ENCODE assay signal across 8 cellular contexts in the genomic region with DNA sequence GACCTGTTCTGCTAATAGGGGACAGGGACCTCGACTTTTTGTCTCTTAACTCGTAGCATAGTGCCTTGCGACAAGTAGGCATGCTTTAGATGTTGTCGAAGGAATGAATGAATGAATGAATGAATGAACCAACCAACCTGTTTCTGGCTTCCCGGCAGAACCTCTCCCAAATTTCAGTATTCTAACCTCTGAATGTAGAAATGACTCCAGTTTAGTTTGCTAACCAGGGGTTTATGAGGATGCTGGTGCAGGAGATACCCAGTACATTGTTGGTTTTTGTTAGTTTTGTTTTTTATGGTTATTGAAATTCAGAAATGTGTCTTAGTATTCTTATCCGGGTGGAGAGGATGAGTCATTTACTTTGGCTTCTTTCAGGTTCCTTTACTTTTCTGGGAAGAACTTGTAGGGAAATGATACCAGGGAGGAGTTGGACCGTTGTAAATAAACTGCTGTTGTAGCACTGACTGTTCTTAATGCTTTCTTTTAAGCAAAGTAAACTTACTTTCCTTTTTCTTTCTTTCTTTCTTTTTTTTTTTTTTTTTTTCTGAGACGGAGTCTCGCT. TPM values are rescaled to one million over a fixed set of nuclear protein-coding genes. Genes with fewer than 3 reads are reported as not detected.
A peak's percentile ranks its signal among the peaks of the same experiment; 100 is the strongest.
DNase-seq lines count a peak whose midpoint lies in the region; ATAC-seq and TF ChIP-seq lines count a peak whose summit lies in the region.

No MANE protein-coding gene starts in this region.

- H3K36me3 ChIP-seq in SK-N-MC (ENCODE audit: insufficient read depth, low read length) = peaks cover 5% of the 10 kb centered on the region

- H3K27ac ChIP-seq in SK-N-MC = peak overlapping the region; percentile 47; the same call in 1 of the 2 replicates

- no peak for TF ChIP-seq CTCF in fibroblast of pulmonary artery (IDR thresholded peaks at IDR 0.05; ENCODE audit: low read length, missing control alignments)

- H3K9me3 ChIP-seq in SK-N-MC (ENCODE audit: low read depth, low read length) = no peaks in the 10 kb centered on the region

- ATAC-seq in GM19467 (IDR thresholded peaks at IDR 0.05; ENCODE audit: unreplicated experiment) = peak; percentile 2

- in situ Hi-C loops in G401 (cut with HindIII; ENCODE audit: low sequenced_read_pairs) = no loop called here

- DNase-seq in SK-N-MC (ENCODE audit: low read depth, low spot score) = no peak
- peak; percentile 48 for DNase-seq in fibroblast of pulmonary artery (ENCODE audit: low read depth)
- DNase-seq in skeletal muscle cell (ENCODE audit: low read depth) = no peak
- DNase-seq in effector CD4-positive, alpha-beta T cell = no peak
- DNase-seq in G401 (ENCODE audit: low spot score) = no peak
- no peak for DNase-seq in activated gamma-delta T cell (lab: John Stamatoyannopoulos, UW)
- no peak for DNase-seq in NCI-H524 treated with DMSO at 0.1 percent for 48 hours (lab: John Stamatoyannopoulos, UW)

- H3K4me3 ChIP-seq in SK-N-MC (peak overlapping the region; percentile 92), fibroblast of pulmonary artery (replicated peaks; ENCODE audit: low read depth, low read length) (peak overlapping the region; percentile 94), skeletal muscle cell (ENCODE audit: low read depth, low read length) (peak overlapping the region; percentile 99)

- peak overlapping the region; percentile 78 for H3K9ac ChIP-seq in SK-N-MC (ENCODE audit: insufficient read length)

RNA-seq across cellular contexts. Expression of a gene that starts 29.6 kb away (rescaled TPM):
- 0.31 TPM in 1 of 2 replicates, not detected in the other for total RNA-seq in G401 (2014; rRNA removed; shearing (Covaris generic))
